8 cellular contexts compared by ENCODE assay signal in the genomic region with DNA sequence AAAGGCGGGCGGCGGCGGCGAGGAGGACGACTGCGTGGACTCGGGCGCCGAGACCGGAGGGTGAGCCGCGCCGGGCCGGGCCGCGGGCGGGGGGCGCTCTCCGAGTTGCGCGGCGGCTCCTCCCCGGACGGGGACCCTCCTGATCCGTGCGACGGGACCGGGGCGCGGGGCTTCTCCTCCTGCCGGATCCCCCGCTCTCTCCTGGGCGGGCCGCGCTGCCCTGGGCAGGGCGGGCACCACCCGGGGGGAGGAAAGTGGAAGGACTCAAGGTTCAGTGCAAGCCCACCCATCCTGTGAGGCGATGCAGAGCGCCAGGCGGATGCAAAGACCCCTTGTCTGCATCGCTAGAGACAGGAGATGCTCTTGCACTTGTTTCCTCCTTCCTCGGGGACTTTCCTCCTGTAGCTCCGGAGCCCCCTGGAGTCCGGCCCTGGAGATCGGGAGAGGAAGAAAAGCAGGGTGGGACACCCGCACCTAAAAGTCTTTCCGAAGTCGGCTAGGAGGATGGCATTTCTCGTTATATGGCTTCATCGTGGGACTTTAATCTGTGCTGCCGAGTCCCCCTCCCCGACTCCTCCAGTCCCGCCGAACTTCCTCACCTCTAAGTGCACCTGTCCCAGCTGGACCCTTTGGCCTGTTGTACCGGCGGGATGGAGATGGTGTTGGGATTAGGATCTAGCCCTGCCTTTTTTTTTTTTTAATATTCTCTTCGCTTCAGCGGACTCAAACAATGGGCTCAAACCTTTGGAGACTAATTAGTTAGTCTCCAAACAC. TPM values are rescaled to one million over a fixed set of nuclear protein-coding genes. Genes with fewer than 3 reads are reported as not detected.
A peak's percentile ranks its signal among the peaks of the same experiment; 100 is the strongest.
DNase-seq lines count a peak whose midpoint lies in the region; ATAC-seq and TF ChIP-seq lines count a peak whose summit lies in the region.

No MANE protein-coding gene starts in this region.

- peak overlapping the region; percentile 31 for H3K4me3 Mint-ChIP-seq in activated CD8-positive, alpha-beta T cell treated with anti-CD3 and anti-CD28 coated beads for 36 hours

- H3K9ac ChIP-seq in Karpas-422 (ENCODE audit: low read length): no peak overlapping the region

- peak; percentile 26 for ATAC-seq in GM18909 (IDR thresholded peaks at IDR 0.05; ENCODE audit: poor library complexity, unreplicated experiment)
- peak; percentile 6 for ATAC-seq in HG03432 (IDR thresholded peaks at IDR 0.05; ENCODE audit: unreplicated experiment)
- peak; percentile 17 for ATAC-seq in activated CD8-positive, alpha-beta T cell treated with anti-CD3 and anti-CD28 coated beads for 36 hours
- ATAC-seq in psoas muscle: peak; percentile 13 to 42 (median 28)
- no peak for ATAC-seq in GM19351 (IDR thresholded peaks at IDR 0.05; ENCODE audit: unreplicated experiment)

- H3K9me3 Mint-ChIP-seq in activated CD8-positive, alpha-beta T cell treated with anti-CD3 and anti-CD28 coated beads for 36 hours: no peaks in the 10 kb centered on the region

- peak overlapping the region; percentile 86 for H3K4me3 ChIP-seq in psoas muscle
- H3K4me3 ChIP-seq in Karpas-422 (ENCODE audit: low read length): no peak overlapping the region

- H3K36me3 Mint-ChIP-seq in activated CD8-positive, alpha-beta T cell treated with anti-CD3 and anti-CD28 coated beads for 36 hours (ENCODE audit: low read depth): no peaks in the 10 kb centered on the region

- H3K79me2 ChIP-seq in Karpas-422 (ENCODE audit: low read length): no peaks in the 10 kb centered on the region

- peaks cover 42% of the 10 kb centered on the region for H3K27me3 Mint-ChIP-seq in activated CD8-positive, alpha-beta T cell treated with anti-CD3 and anti-CD28 coated beads for 36 hours

- no peak for DNase-seq in activated CD8-positive, alpha-beta T cell treated with anti-CD3 and anti-CD28 coated beads for 36 hours
- DNase-seq in head of caudate nucleus (peak in 26 of 42 donors; percentile 22 to 73 (median 44)), psoas muscle (no peak), Karpas-422 (no peak), NCI-H2107 (lab: John Stamatoyannopoulos, UW) (no peak)

- WGBS in psoas muscle, 3 donors: 4 to 11% (median 10%) methylated on average over 26 to 59 of the region's 59 CpGs

- intact Hi-C loops in activated CD8-positive, alpha-beta T cell treated with anti-CD3 and anti-CD28 coated beads for 36 hours (cut with micrococcal nuclease): no loop called here
- intact Hi-C loops in head of caudate nucleus (cut with DNase I): loop anchor here (5.0 kb wide), 1 partner anchor 65 kb away; no protein-coding TSS in a partner anchor
- intact Hi-C loops in psoas muscle (cut with DNase I): loop anchor here (2.0 to 5.0 kb wide), 2 partner anchors 60 to 62 kb away; no protein-coding TSS in a partner anchor

- no peaks in the 10 kb centered on the region for H3K4me1 ChIP-seq in psoas muscle
- no peaks in the 10 kb centered on the region for H3K4me1 ChIP-seq in Karpas-422 (ENCODE audit: low read length)

- H3K27ac Mint-ChIP-seq in activated CD8-positive, alpha-beta T cell treated with anti-CD3 and anti-CD28 coated beads for 36 hours: no peak overlapping the region

- H3K36me3 ChIP-seq in psoas muscle (ENCODE audit: insufficient read depth in 1 of 2, low read depth in 1 of 2) (no peaks in the 10 kb centered on the region), Karpas-422 (ENCODE audit: insufficient read depth, low read length) (no peaks in the 10 kb centered on the region)

- no peak overlapping the region for H2AFZ ChIP-seq in Karpas-422 (ENCODE audit: low read length)

- H3K27me3 ChIP-seq in psoas muscle (ENCODE audit: insufficient read depth in 3 of 3, low read length in 2 of 3): peaks cover 0 to 1% (median 0%) of the 10 kb centered on the region in 3 donors
- no peaks in the 10 kb centered on the region for H3K27me3 ChIP-seq in Karpas-422 (ENCODE audit: low read length)

- peak; percentile 16 for TF ChIP-seq CTCF in activated CD8-positive, alpha-beta T cell treated with anti-CD3 and anti-CD28 coated beads for 36 hours (IDR thresholded peaks at IDR 0.05)
- no peak for TF ChIP-seq CTCF in psoas muscle (IDR thresholded peaks at IDR 0.05)

- no peaks in the 10 kb centered on the region for H3K4me1 Mint-ChIP-seq in activated CD8-positive, alpha-beta T cell treated with anti-CD3 and anti-CD28 coated beads for 36 hours (ENCODE audit: low read depth)

- H3K9me2 ChIP-seq in Karpas-422 (replicated peaks; ENCODE audit: insufficient read depth, low read length): no peaks in the 10 kb centered on the region

- no peaks in the 10 kb centered on the region for H4K20me1 ChIP-seq in Karpas-422 (ENCODE audit: insufficient read depth, low read depth, low read length)

- POLR2A ChIA-PET in activated CD8-positive, alpha-beta T cell treated with anti-CD3 and anti-CD28 coated beads for 36 hours (lab: Charles Lee): interaction anchor here (0.9 kb wide), 1 partner anchor 30 kb away, joined by 3 read pairs; no protein-coding TSS in a partner anchor

- no peak overlapping the region for H3K4me2 ChIP-seq in Karpas-422 (ENCODE audit: low read depth, low read length, poor library complexity, severe bottlenecking)

- H3K9me3 ChIP-seq in psoas muscle (no peaks in the 10 kb centered on the region), Karpas-422 (ENCODE audit: low read length) (no peaks in the 10 kb centered on the region)

- CTCF ChIA-PET in activated CD8-positive, alpha-beta T cell treated with anti-CD3 and anti-CD28 coated beads for 36 hours (lab: Charles Lee): interaction anchor here (1.0 to 3.4 kb wide), 3 partner anchors 30 to 98 kb away, joined by 5 to 21 read pairs (median 14); no protein-coding TSS in a partner anchor

- H3K27ac ChIP-seq in psoas muscle (peak overlapping the region; percentile 36), Karpas-422 (ENCODE audit: low read length) (no peak overlapping the region)

RNA-seq across cellular contexts. Expression of a gene that starts 0.5 kb away (rescaled TPM):
- total RNA-seq in activated CD8-positive, alpha-beta T cell treated with anti-CD3 and anti-CD28 coated beads for 36 hours: under 1 TPM; 0.07 to 0.25 TPM
- total RNA-seq in psoas muscle: 1 to 10 TPM in 2 of 4 donors, under 1 TPM in 2; 0.63 to 1.5 (median 0.99) TPM
- under 1 TPM; 0.51 to 0.75 (median 0.52) TPM for polyA plus RNA-seq in psoas muscle
- not detected in 2 replicates for total RNA-seq in Karpas-422 (2014; rRNA removed; shearing (Covaris generic); ENCODE audit: low replicate concordance)

Comparison
In these comparisons a context has a peak if more than half of its experiments do, and no peak if none do; other contexts are left out.
1. DNase-seq: peak in head of caudate nucleus (26 of 42); none in activated CD8-positive, alpha-beta T cell treated with anti-CD3 and anti-CD28 coated beads for 36 hours (single experiment), psoas muscle (0 of 2), Karpas-422 (single experiment) and NCI-H2107 (single experiment).